Comparison of ENCODE assay signal across 27 cellular contexts in genomic region chr7:36076073-36076472, GRCh38.
"Had no signal": no experiment of that assay in that cellular context is flagged by ENCODE, and none has a peak within 500 bp of the region (broad histone marks: within the 10 kb centered on the region; RNA-seq: fewer than 3 reads in every experiment).

No MANE protein-coding gene starts in this region.

- ATAC-seq: activated CD4-positive, CD25-positive, alpha-beta regulatory T cell treated with anti-CD3 and anti-CD28 coated beads, Interleukin-2, amount 50 U/mL, for 24 hours; activated CD8-positive, alpha-beta memory T cell treated with anti-CD3 and anti-CD28 coated beads, Interleukin-2, amount 10 ng/mL, durations not matched to agents 7 days and 5 days; activated CD8-positive, alpha-beta T cell treated with anti-CD3 and anti-CD28 coated beads for 36 hours; activated T-helper 17 cell treated with anti-CD3 and anti-CD28 coated beads, Interleukin-2, amount 50 U/mL, for 72 hours; effector memory CD8-positive, alpha-beta T cell; gastrocnemius medialis; left colon; lower lobe of right lung; stimulated activated memory B cell treated with anti-CD40 and anti-IgM and Interleukin-4, amounts not matched to agents 10 μg/mL and 1 μg/mL and 100 μg/mL, for 72 hours had no signal

- H3K4me3 ChIP-seq: dorsolateral prefrontal cortex, esophagus squamous epithelium, gastrocnemius medialis, lower lobe of right lung, stomach, uterus had no signal

- H3K4me1 Mint-ChIP-seq: activated CD4-positive, alpha-beta T cell treated with anti-CD3 and anti-CD28 coated beads, Interleukin-2, amount 10 ng/mL, durations not matched to agents 24 days and 14 days; activated CD8-positive, alpha-beta memory T cell treated with anti-CD3 and anti-CD28 coated beads, Interleukin-2, amount 10 ng/mL, durations not matched to agents 7 days and 5 days; activated T-helper 17 cell treated with anti-CD3 and anti-CD28 coated beads, Interleukin-2, amount 50 U/mL, for 72 hours; central memory CD8-positive, alpha-beta T cell; naive B cell; stimulated activated memory B cell treated with anti-CD40 and anti-IgM and Interleukin-4, amounts not matched to agents 10 μg/mL and 1 μg/mL and 100 μg/mL, for 72 hours had no signal

- H3K4me3 Mint-ChIP-seq: activated CD4-positive, alpha-beta T cell treated with anti-CD3 and anti-CD28 coated beads, Interleukin-2, amount 10 ng/mL, durations not matched to agents 24 days and 14 days; activated CD8-positive, alpha-beta memory T cell treated with anti-CD3 and anti-CD28 coated beads, Interleukin-2, amount 10 ng/mL, durations not matched to agents 7 days and 5 days; activated CD8-positive, alpha-beta T cell treated with anti-CD3 and anti-CD28 coated beads for 36 hours; activated naive CD8-positive, alpha-beta T cell; activated T-helper 17 cell treated with anti-CD3 and anti-CD28 coated beads, Interleukin-2, amount 50 U/mL, for 72 hours; central memory CD8-positive, alpha-beta T cell; effector memory CD8-positive, alpha-beta T cell; naive B cell; stimulated activated memory B cell treated with anti-CD40 and anti-IgM and Interleukin-4, amounts not matched to agents 10 μg/mL and 1 μg/mL and 100 μg/mL, for 72 hours; T-helper 2 cell treated with Interferon-gamma antibody and Interleukin-4, amounts not matched to agents 5 μg/mL and 100 μg/mL, for 36 hours had no signal

- H3K9me3 ChIP-seq: esophagus squamous epithelium, gastrocnemius medialis, lower lobe of right lung, stomach, uterus had no signal

- H3K36me3 ChIP-seq: esophagus squamous epithelium, gastrocnemius medialis, lower lobe of right lung, stomach, uterus had no signal

- H3K27me3 ChIP-seq: dorsolateral prefrontal cortex, esophagus squamous epithelium, gastrocnemius medialis, stomach, uterus had no signal

- DNase-seq: activated CD4-positive, alpha-beta T cell treated with anti-CD3 and anti-CD28 coated beads, Interleukin-2, amount 10 ng/mL, durations not matched to agents 24 days and 14 days; activated CD8-positive, alpha-beta memory T cell treated with anti-CD3 and anti-CD28 coated beads, Interleukin-2, amount 10 ng/mL, durations not matched to agents 7 days and 5 days; activated CD8-positive, alpha-beta T cell treated with anti-CD3 and anti-CD28 coated beads for 36 hours; activated naive CD4-positive, alpha-beta T cell; dorsolateral prefrontal cortex; effector memory CD8-positive, alpha-beta T cell; esophagus squamous epithelium; gastrocnemius medialis; head of caudate nucleus; left colon; lower lobe of right lung; mesendoderm; naive B cell; occipital lobe; posterior cingulate gyrus; small intestine; stimulated activated CD4-positive, alpha-beta T cell treated with anti-CD3 and anti-CD28 coated beads, Interleukin-15, amount 100 ng/mL, for 24 hours; stomach; trophoblast cell; uterus had no signal

- H3K4me1 ChIP-seq: esophagus squamous epithelium, lower lobe of right lung, uterus had no signal

- H3K27ac Mint-ChIP-seq: activated CD4-positive, alpha-beta T cell treated with anti-CD3 and anti-CD28 coated beads, Interleukin-2, amount 10 ng/mL, durations not matched to agents 24 days and 14 days; activated CD8-positive, alpha-beta memory T cell treated with anti-CD3 and anti-CD28 coated beads, Interleukin-2, amount 10 ng/mL, durations not matched to agents 7 days and 5 days; activated CD8-positive, alpha-beta T cell treated with anti-CD3 and anti-CD28 coated beads for 36 hours; activated naive CD8-positive, alpha-beta T cell; activated T-helper 17 cell treated with anti-CD3 and anti-CD28 coated beads, Interleukin-2, amount 50 U/mL, for 72 hours; effector memory CD8-positive, alpha-beta T cell; naive B cell; stimulated activated memory B cell treated with anti-CD40 and anti-IgM and Interleukin-4, amounts not matched to agents 10 μg/mL and 1 μg/mL and 100 μg/mL, for 72 hours; T-helper 2 cell treated with Interferon-gamma antibody and Interleukin-4, amounts not matched to agents 5 μg/mL and 100 μg/mL, for 36 hours had no signal

- H3K36me3 Mint-ChIP-seq: activated CD8-positive, alpha-beta memory T cell treated with anti-CD3 and anti-CD28 coated beads, Interleukin-2, amount 10 ng/mL, durations not matched to agents 7 days and 5 days; activated naive CD8-positive, alpha-beta T cell; naive B cell; stimulated activated memory B cell treated with anti-CD40 and anti-IgM and Interleukin-4, amounts not matched to agents 10 μg/mL and 1 μg/mL and 100 μg/mL, for 72 hours had no signal

- H3K27ac ChIP-seq: dorsolateral prefrontal cortex, esophagus squamous epithelium, lower lobe of right lung, stomach, uterus, VCaP had no signal

- H3K9me3 Mint-ChIP-seq: activated CD4-positive, alpha-beta T cell treated with anti-CD3 and anti-CD28 coated beads, Interleukin-2, amount 10 ng/mL, durations not matched to agents 24 days and 14 days; activated CD8-positive, alpha-beta T cell treated with anti-CD3 and anti-CD28 coated beads for 36 hours; activated T-helper 17 cell treated with anti-CD3 and anti-CD28 coated beads, Interleukin-2, amount 50 U/mL, for 72 hours; central memory CD8-positive, alpha-beta T cell; effector memory CD8-positive, alpha-beta T cell; stimulated activated memory B cell treated with anti-CD40 and anti-IgM and Interleukin-4, amounts not matched to agents 10 μg/mL and 1 μg/mL and 100 μg/mL, for 72 hours; T-helper 2 cell treated with Interferon-gamma antibody and Interleukin-4, amounts not matched to agents 5 μg/mL and 100 μg/mL, for 36 hours had no signal
